7 cellular contexts compared by ENCODE assay signal in the genomic region with DNA sequence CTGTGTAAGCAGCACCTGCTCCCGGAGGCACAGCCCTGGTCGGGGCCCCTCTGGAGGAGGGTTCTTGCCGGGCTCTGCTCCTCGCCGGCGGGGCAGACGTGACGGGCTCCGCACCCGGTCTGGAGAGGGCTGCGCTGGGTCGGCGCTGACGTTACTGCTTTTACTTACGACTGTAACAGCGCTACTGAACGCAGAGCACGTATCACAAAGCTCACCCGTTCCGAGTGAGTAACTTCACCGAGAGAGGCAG. TPM values are rescaled to one million over a fixed set of nuclear protein-coding genes. Genes with fewer than 3 reads are reported as not detected.
A peak's percentile ranks its signal among the peaks of the same experiment; 100 is the strongest.
DNase-seq lines count a peak whose midpoint lies in the region; ATAC-seq and TF ChIP-seq lines count a peak whose summit lies in the region.

No MANE protein-coding gene starts in this region.

- peak overlapping the region; percentile 92 to 97 (median 94) for H3K4me3 Mint-ChIP-seq in immature natural killer cell

- no peaks in the 10 kb centered on the region for H3K9me3 Mint-ChIP-seq in immature natural killer cell

- H3K9me3 ChIP-seq in RWPE2 (ENCODE audit: severe bottlenecking) = no peaks in the 10 kb centered on the region

- no peaks in the 10 kb centered on the region for H3K36me3 Mint-ChIP-seq in immature natural killer cell

- DNase-seq in RWPE2 (ENCODE audit: low spot score) (no peak), immature natural killer cell (no peak)
- peak; percentile 67 to 74 for DNase-seq in stimulated activated CD4-positive, alpha-beta T cell treated with anti-CD3 and anti-CD28 coated beads, Interleukin-2, amount 100 ng/mL, for 24 hours
- no peak for DNase-seq in stimulated activated naive CD4-positive, alpha-beta T cell treated with Interleukin-2 at 50 U/mL for 16 hours (lab: John Stamatoyannopoulos, UW)

- H3K27me3 Mint-ChIP-seq in immature natural killer cell (ENCODE audit: low read depth in 3 of 3) = peaks cover 11 to 21% (median 13%) of the 10 kb centered on the region in 3 donors

- ATAC-seq in GM18867 (IDR thresholded peaks at IDR 0.05; ENCODE audit: unreplicated experiment) = peak; percentile 5
- peak; percentile 14 for ATAC-seq in HG02759 (IDR thresholded peaks at IDR 0.05; ENCODE audit: unreplicated experiment)
- ATAC-seq in RWPE2 (ENCODE audit: low read depth) = peak; percentile 9; the same call in 2 of the 3 replicates

- TF ChIP-seq CTCF in RWPE2 (IDR thresholded peaks at IDR 0.05; ENCODE audit: poor library complexity, severe bottlenecking) = no peak

- peaks cover 30 to 33% of the 10 kb centered on the region in 2 donors for H3K4me1 Mint-ChIP-seq in immature natural killer cell

- peaks cover 22% of the 10 kb centered on the region for H3K4me1 ChIP-seq in RWPE2 (ENCODE audit: insufficient read depth, poor library complexity, severe bottlenecking)

- peak overlapping the region; percentile 57 for H3K4me3 ChIP-seq in RWPE2 (ENCODE audit: severe bottlenecking)

- H3K27ac Mint-ChIP-seq in immature natural killer cell = peak overlapping the region; percentile 93 to 99 (median 98)

- no peaks in the 10 kb centered on the region for H3K36me3 ChIP-seq in RWPE2 (ENCODE audit: low read depth)

- H3K27ac ChIP-seq in RWPE2 (ENCODE audit: poor library complexity, severe bottlenecking) (peak overlapping the region; percentile 87), angular gyrus (ENCODE audit: low read depth, low read length) (peak overlapping the region; percentile 100)

- no peaks in the 10 kb centered on the region for H3K27me3 ChIP-seq in RWPE2 (ENCODE audit: insufficient read depth, poor library complexity, severe bottlenecking)

RNA-seq across cellular contexts. Expression of a gene that starts 1.3 kb away (rescaled TPM):
- polyA plus RNA-seq in immature natural killer cell = 10 to 100 TPM in 1 of 3 donors, 1 to 10 TPM in 2; 4.6 to 17.5 (median 5.8) TPM

RNA-seq across cellular contexts. Expression of a gene that starts 18.8 kb away (rescaled TPM):
- 10 to 100 TPM; 10.5 to 17.7 (median 12.6) TPM for polyA plus RNA-seq in immature natural killer cell

RNA-seq across cellular contexts. Expression of a gene that starts 21.8 kb away (rescaled TPM):
- polyA plus RNA-seq in immature natural killer cell = under 1 TPM in 2 of 3 donors, not detected in 1; 0.42 to 0.61 TPM

RNA-seq across cellular contexts. Expression of a gene that starts 28.4 kb away (rescaled TPM):
- polyA plus RNA-seq in immature natural killer cell = not detected

RNA-seq across cellular contexts. Expression of a gene that starts 42.2 kb away (rescaled TPM):
- under 1 TPM in 2 of 3 donors, not detected in 1; 0.17 to 0.19 TPM for polyA plus RNA-seq in immature natural killer cell

Comparison
In these comparisons a context has a peak if more than half of its experiments do, and no peak if none do; other contexts are left out.
1. DNase-seq: peak in stimulated activated CD4-positive, alpha-beta T cell treated with anti-CD3 and anti-CD28 coated beads, Interleukin-2, amount 100 ng/mL, for 24 hours (2 of 2); none in RWPE2 (single experiment), immature natural killer cell (0 of 3) and stimulated activated naive CD4-positive, alpha-beta T cell treated with Interleukin-2 at 50 U/mL for 16 hours (single experiment).
2. Peak in every context shown above with its lines, with median percentiles within 50 percentile points of each other: ATAC-seq.